In the genomic region with DNA sequence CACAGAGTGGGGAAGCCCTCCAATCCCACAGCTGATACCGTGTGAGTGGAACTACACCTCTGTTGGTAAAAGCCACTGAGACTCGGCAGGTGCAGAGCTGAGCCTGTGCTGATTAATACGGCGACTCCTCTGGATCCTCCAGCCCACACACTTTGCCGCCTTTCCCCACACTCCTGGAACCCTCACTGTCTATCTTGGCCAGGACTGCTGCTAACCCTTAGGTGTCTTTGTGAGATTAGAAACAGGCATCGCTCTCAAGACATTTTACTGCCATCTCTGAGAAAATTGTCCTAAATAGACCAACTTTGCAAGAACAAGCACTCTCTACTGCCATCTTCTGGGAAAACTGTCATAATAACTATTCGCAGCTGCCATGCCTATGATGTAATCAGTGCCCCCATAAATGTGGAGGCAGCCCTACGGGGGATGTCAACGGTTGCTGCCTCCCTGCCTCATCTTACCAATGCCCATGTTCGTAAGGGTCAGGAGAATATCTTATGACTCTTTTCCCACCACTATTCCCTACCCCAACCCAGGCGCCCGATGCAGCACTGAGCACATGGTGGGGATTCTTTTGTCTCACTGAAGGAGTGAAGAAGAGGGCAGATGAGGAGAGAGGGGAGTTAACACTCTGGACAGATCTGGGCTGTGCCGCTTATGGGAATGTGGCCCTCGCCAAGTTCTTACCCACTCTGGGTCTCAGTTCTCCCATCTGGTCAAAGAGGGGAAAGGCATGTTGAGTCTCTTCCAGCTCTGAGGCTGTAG, we compare ENCODE assay signal across 1 cellular context.
A peak's percentile ranks its signal among the peaks of the same experiment; 100 is the strongest.
TF ChIP-seq lines count a peak whose summit lies in the region.

No MANE protein-coding gene starts in this region.

TF ChIP-seq in H1, 55 proteins besides CTCF, POLR2A, EP300 and RAD21 (continued from another document):
- TF ChIP-seq HDAC2 (IDR thresholded peaks at IDR 0.05; ENCODE audit: borderline replicate concordance in 1 of 2, low read depth in 2 of 2, low read length in 2 of 2) (no peak), JUN (IDR thresholded peaks at IDR 0.05; ENCODE audit: low read depth, low read length) (no peak), RXRA (IDR thresholded peaks at IDR 0.05; ENCODE audit: insufficient read depth, low read depth, low read length) (no peak), HDAC6 (IDR thresholded peaks at IDR 0.05; ENCODE audit: low read depth, low read length) (no peak), YY1 (IDR thresholded peaks at IDR 0.05; ENCODE audit: low read depth, low read length) (peak; percentile 54; the same call in 1 of the 2 replicates), CBX5 (IDR thresholded peaks at IDR 0.05; ENCODE audit: low read depth, low read length) (no peak), JUND (IDR thresholded peaks at IDR 0.05; ENCODE audit: low read length) (peak; percentile 65), SRF (IDR thresholded peaks at IDR 0.05; ENCODE audit: low read depth, low read length) (no peak), ASH2L (IDR thresholded peaks at IDR 0.05; ENCODE audit: low read length) (no peak), SIN3A (conservative IDR thresholded peaks at IDR 0.05 in 1 of 2, IDR thresholded peaks at IDR 0.05 in 1 of 2; ENCODE audit: low read depth in 1 of 2, low read length in 2 of 2) (no peak), MAFK (IDR thresholded peaks at IDR 0.05; ENCODE audit: low read depth, low read length) (no peak), SP1 (IDR thresholded peaks at IDR 0.05; ENCODE audit: low read depth, low read length) (no peak), SIRT6 (IDR thresholded peaks at IDR 0.05; ENCODE audit: low read length) (no peak), PHF8 (conservative IDR thresholded peaks at IDR 0.05; ENCODE audit: low read depth, low read length) (no peak), SAP30 (IDR thresholded peaks at IDR 0.05; ENCODE audit: insufficient read depth, insufficient replicate concordance, low read length) (no peak), KDM5A (IDR thresholded peaks at IDR 0.05; ENCODE audit: low read length) (no peak), CEBPB (IDR thresholded peaks at IDR 0.05; ENCODE audit: low read depth, low read length) (peak; percentile 91), TBP (IDR thresholded peaks at IDR 0.05; ENCODE audit: low read depth, low read length) (no peak), NANOG (IDR thresholded peaks at IDR 0.05; ENCODE audit: insufficient read depth, low read depth, low read length, poor library complexity, severe bottlenecking) (no peak), SP2 (IDR thresholded peaks at IDR 0.05; ENCODE audit: low read length) (no peak), TEAD4 (IDR thresholded peaks at IDR 0.05; ENCODE audit: low read depth, low read length) (no peak), RFX5 (IDR thresholded peaks at IDR 0.05; ENCODE audit: borderline replicate concordance, low read depth, low read length) (no peak), SUZ12 (IDR thresholded peaks at IDR 0.05; ENCODE audit: low read length) (no peak), GABPA (IDR thresholded peaks at IDR 0.05; ENCODE audit: borderline replicate concordance, insufficient read depth, low read length) (no peak), KDM1A (IDR thresholded peaks at IDR 0.05; ENCODE audit: borderline replicate concordance, low read length) (no peak), CTBP2 (IDR thresholded peaks at IDR 0.05; ENCODE audit: borderline replicate concordance, insufficient read depth, insufficient read length, low read length) (no peak), EGR1 (IDR thresholded peaks at IDR 0.05; ENCODE audit: borderline replicate concordance, low read depth, low read length) (no peak), SIX5 (IDR thresholded peaks at IDR 0.05; ENCODE audit: low read depth, low read length) (no peak), BACH1 (IDR thresholded peaks at IDR 0.05; ENCODE audit: low read length) (no peak), GTF2F1 (IDR thresholded peaks at IDR 0.05; ENCODE audit: borderline replicate concordance, low read depth, low read length) (no peak), TCF12 (IDR thresholded peaks at IDR 0.05; ENCODE audit: low read depth, low read length) (no peak), TAF1 (IDR thresholded peaks at IDR 0.05; ENCODE audit: low read depth, low read length) (no peak), POLR2AphosphoS5 (IDR thresholded peaks at IDR 0.05; ENCODE audit: low read depth, low read length) (no peak), CHD1 (IDR thresholded peaks at IDR 0.05; ENCODE audit: low read depth, low read length) (no peak), TAF7 (optimal IDR thresholded peaks at IDR 0.05; ENCODE audit: borderline replicate concordance, low read depth, low read length) (no peak), ZNF274 (IDR thresholded peaks at IDR 0.05; ENCODE audit: borderline replicate concordance, extremely low read depth, low read length) (no peak)
- TF ChIP-seq, protein P1, sequence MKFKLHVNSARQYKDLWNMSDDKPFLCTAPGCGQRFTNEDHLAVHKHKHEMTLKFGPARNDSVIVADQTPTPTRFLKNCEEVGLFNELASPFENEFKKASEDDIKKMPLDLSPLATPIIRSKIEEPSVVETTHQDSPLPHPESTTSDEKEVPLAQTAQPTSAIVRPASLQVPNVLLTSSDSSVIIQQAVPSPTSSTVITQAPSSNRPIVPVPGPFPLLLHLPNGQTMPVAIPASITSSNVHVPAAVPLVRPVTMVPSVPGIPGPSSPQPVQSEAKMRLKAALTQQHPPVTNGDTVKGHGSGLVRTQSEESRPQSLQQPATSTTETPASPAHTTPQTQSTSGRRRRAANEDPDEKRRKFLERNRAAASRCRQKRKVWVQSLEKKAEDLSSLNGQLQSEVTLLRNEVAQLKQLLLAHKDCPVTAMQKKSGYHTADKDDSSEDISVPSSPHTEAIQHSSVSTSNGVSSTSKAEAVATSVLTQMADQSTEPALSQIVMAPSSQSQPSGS (IDR thresholded peaks at IDR 0.05; ENCODE audit: low read length) = peak; percentile 89
- TF ChIP-seq, protein P2, sequence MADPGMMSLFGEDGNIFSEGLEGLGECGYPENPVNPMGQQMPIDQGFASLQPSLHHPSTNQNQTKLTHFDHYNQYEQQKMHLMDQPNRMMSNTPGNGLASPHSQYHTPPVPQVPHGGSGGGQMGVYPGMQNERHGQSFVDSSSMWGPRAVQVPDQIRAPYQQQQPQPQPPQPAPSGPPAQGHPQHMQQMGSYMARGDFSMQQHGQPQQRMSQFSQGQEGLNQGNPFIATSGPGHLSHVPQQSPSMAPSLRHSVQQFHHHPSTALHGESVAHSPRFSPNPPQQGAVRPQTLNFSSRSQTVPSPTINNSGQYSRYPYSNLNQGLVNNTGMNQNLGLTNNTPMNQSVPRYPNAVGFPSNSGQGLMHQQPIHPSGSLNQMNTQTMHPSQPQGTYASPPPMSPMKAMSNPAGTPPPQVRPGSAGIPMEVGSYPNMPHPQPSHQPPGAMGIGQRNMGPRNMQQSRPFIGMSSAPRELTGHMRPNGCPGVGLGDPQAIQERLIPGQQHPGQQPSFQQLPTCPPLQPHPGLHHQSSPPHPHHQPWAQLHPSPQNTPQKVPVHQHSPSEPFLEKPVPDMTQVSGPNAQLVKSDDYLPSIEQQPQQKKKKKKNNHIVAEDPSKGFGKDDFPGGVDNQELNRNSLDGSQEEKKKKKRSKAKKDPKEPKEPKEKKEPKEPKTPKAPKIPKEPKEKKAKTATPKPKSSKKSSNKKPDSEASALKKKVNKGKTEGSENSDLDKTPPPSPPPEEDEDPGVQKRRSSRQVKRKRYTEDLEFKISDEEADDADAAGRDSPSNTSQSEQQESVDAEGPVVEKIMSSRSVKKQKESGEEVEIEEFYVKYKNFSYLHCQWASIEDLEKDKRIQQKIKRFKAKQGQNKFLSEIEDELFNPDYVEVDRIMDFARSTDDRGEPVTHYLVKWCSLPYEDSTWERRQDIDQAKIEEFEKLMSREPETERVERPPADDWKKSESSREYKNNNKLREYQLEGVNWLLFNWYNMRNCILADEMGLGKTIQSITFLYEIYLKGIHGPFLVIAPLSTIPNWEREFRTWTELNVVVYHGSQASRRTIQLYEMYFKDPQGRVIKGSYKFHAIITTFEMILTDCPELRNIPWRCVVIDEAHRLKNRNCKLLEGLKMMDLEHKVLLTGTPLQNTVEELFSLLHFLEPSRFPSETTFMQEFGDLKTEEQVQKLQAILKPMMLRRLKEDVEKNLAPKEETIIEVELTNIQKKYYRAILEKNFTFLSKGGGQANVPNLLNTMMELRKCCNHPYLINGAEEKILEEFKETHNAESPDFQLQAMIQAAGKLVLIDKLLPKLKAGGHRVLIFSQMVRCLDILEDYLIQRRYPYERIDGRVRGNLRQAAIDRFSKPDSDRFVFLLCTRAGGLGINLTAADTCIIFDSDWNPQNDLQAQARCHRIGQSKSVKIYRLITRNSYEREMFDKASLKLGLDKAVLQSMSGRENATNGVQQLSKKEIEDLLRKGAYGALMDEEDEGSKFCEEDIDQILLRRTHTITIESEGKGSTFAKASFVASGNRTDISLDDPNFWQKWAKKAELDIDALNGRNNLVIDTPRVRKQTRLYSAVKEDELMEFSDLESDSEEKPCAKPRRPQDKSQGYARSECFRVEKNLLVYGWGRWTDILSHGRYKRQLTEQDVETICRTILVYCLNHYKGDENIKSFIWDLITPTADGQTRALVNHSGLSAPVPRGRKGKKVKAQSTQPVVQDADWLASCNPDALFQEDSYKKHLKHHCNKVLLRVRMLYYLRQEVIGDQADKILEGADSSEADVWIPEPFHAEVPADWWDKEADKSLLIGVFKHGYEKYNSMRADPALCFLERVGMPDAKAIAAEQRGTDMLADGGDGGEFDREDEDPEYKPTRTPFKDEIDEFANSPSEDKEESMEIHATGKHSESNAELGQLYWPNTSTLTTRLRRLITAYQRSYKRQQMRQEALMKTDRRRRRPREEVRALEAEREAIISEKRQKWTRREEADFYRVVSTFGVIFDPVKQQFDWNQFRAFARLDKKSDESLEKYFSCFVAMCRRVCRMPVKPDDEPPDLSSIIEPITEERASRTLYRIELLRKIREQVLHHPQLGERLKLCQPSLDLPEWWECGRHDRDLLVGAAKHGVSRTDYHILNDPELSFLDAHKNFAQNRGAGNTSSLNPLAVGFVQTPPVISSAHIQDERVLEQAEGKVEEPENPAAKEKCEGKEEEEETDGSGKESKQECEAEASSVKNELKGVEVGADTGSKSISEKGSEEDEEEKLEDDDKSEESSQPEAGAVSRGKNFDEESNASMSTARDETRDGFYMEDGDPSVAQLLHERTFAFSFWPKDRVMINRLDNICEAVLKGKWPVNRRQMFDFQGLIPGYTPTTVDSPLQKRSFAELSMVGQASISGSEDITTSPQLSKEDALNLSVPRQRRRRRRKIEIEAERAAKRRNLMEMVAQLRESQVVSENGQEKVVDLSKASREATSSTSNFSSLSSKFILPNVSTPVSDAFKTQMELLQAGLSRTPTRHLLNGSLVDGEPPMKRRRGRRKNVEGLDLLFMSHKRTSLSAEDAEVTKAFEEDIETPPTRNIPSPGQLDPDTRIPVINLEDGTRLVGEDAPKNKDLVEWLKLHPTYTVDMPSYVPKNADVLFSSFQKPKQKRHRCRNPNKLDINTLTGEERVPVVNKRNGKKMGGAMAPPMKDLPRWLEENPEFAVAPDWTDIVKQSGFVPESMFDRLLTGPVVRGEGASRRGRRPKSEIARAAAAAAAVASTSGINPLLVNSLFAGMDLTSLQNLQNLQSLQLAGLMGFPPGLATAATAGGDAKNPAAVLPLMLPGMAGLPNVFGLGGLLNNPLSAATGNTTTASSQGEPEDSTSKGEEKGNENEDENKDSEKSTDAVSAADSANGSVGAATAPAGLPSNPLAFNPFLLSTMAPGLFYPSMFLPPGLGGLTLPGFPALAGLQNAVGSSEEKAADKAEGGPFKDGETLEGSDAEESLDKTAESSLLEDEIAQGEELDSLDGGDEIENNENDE (IDR thresholded peaks at IDR 0.05; ENCODE audit: insufficient replicate concordance, low read length) = no peak
- TF ChIP-seq, protein P3, sequence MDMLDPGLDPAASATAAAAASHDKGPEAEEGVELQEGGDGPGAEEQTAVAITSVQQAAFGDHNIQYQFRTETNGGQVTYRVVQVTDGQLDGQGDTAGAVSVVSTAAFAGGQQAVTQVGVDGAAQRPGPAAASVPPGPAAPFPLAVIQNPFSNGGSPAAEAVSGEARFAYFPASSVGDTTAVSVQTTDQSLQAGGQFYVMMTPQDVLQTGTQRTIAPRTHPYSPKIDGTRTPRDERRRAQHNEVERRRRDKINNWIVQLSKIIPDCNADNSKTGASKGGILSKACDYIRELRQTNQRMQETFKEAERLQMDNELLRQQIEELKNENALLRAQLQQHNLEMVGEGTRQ (IDR thresholded peaks at IDR 0.05; ENCODE audit: low read length) = no peak
- TF ChIP-seq, protein P4, sequence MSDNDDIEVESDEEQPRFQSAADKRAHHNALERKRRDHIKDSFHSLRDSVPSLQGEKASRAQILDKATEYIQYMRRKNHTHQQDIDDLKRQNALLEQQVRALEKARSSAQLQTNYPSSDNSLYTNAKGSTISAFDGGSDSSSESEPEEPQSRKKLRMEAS (IDR thresholded peaks at IDR 0.05) = no peak; the same call in 1 of the 2 replicates
- TF ChIP-seq, protein P5, sequence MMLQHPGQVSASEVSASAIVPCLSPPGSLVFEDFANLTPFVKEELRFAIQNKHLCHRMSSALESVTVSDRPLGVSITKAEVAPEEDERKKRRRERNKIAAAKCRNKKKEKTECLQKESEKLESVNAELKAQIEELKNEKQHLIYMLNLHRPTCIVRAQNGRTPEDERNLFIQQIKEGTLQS (IDR thresholded peaks at IDR 0.05; ENCODE audit: insufficient read depth, low read depth, low read length) = 0 out of 2 replicates have a peak, but pooled peaks have one; percentile 47
